ENCODE assay signal across 8 cellular contexts in the genomic region with DNA sequence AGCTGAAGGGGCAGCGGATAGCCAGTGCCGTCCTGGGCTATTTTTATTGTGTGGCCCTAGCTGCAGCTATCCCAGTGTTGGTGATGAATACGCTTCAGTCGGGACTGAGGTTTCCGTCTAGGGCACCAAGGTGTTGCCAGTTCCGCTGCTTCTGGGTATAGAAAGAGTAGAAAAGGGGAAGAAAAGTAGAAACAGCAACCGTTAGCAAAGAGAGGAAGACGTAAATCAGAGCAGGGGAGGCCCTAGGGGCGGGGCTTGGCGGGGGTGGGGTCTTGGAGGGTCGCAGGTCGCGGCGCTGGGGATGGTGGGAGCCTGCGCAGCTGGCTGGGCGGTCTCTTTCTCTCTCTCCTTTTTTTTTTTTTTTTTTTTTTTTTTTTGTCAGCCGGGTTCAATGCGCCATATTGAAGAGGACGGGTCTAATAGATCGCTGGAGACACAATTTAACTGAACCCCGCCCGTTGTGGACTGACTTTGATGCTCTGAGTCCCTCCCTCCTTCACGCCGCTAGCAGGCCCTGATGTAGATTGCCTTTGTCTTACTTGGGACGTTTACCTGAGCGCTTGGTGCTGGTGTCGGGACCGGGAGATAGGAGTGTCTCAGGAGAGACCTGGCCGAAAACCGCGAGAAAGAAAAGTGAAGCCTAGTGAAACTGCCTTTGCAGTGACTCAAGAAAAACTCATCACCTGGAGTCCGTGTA. TPM values are rescaled to one million over a fixed set of nuclear protein-coding genes. Genes with fewer than 3 reads are reported as not detected.
DNase-seq lines count a peak whose midpoint lies in the region; ATAC-seq and TF ChIP-seq lines count a peak whose summit lies in the region.

No MANE protein-coding gene starts in this region.

- no peaks in the 10 kb centered on the region for H3K9me2 ChIP-seq in PC-3 (replicated peaks; ENCODE audit: low read length)

- no peak overlapping the region for H3K4me3 Mint-ChIP-seq in chondrocyte (ENCODE audit: unreplicated experiment)

- no TSS peak for BruUV-seq in PC-3 (replicated peaks; lab: Mats Ljungman, UMichigan)

- POLR2A ChIA-PET in PC-3 (lab: Charles Lee; ENCODE audit: unreplicated experiment) = no interaction called here

- no peak overlapping the region for H3K27ac ChIP-seq in right atrium auricular region
- no peak overlapping the region for H3K27ac ChIP-seq in PC-3 (ENCODE audit: low read length)

- H3K36me3 ChIP-seq in right atrium auricular region (no peaks in the 10 kb centered on the region), endocrine pancreas (ENCODE audit: control insufficient read depth, insufficient read depth, low read length) (no peaks in the 10 kb centered on the region), PC-3 (ENCODE audit: low read depth, low read length) (no peaks in the 10 kb centered on the region)

- no peaks in the 10 kb centered on the region for H3K36me3 Mint-ChIP-seq in chondrocyte (ENCODE audit: low read depth)

- H3K9ac ChIP-seq in endocrine pancreas (ENCODE audit: control insufficient read depth, insufficient read depth, low read length) (peak overlapping the region; percentile 89), PC-3 (ENCODE audit: low read length) (no peak overlapping the region)

- ATAC-seq in Right ventricle myocardium superior (ENCODE audit: poor library complexity) (peak; percentile 96), PC-3 (no peak)

- H3K9me3 Mint-ChIP-seq in chondrocyte (ENCODE audit: low read depth) = no peaks in the 10 kb centered on the region

- H3K4me1 ChIP-seq in right atrium auricular region = no peaks in the 10 kb centered on the region
- no peaks in the 10 kb centered on the region for H3K4me1 ChIP-seq in endocrine pancreas (ENCODE audit: control insufficient read depth, insufficient read depth, low read length)
- no peaks in the 10 kb centered on the region for H3K4me1 ChIP-seq in PC-3 (ENCODE audit: insufficient read depth, low read length)

- CTCF ChIA-PET in PC-3 (lab: Charles Lee) = no interaction called here

- H3K4me3 ChIP-seq in right atrium auricular region (no peak overlapping the region), endocrine pancreas (ENCODE audit: control insufficient read depth, insufficient read depth, low read length) (peak overlapping the region; percentile 90), PC-3 (ENCODE audit: low read length) (no peak overlapping the region)

- no peak overlapping the region for H2AFZ ChIP-seq in PC-3 (ENCODE audit: low read length)

- no peak overlapping the region for H3K4me2 ChIP-seq in PC-3 (ENCODE audit: low read length)

- H3K27ac Mint-ChIP-seq in chondrocyte (ENCODE audit: unreplicated experiment) = no peak overlapping the region

- TF ChIP-seq CTCF in right atrium auricular region (IDR thresholded peaks at IDR 0.05) (no peak), PC-3 (conservative IDR thresholded peaks at IDR 0.05; ENCODE audit: low read depth, low read length) (no peak), chondrocyte (IDR thresholded peaks at IDR 0.05) (no peak)

- intact Hi-C loops in Right ventricle myocardium superior (cut with DNase I) = no loop called here
- intact Hi-C loops in PC-3 (cut with micrococcal nuclease) = no loop called here

- H3F3A ChIP-seq in PC-3 (ENCODE audit: low read length, unreplicated experiment) = no peaks in the 10 kb centered on the region

- H3K4me1 Mint-ChIP-seq in chondrocyte (ENCODE audit: low read depth) = no peaks in the 10 kb centered on the region

- no peaks in the 10 kb centered on the region for H3K27me3 Mint-ChIP-seq in chondrocyte (ENCODE audit: low read depth)

- H3K79me2 ChIP-seq in PC-3 (ENCODE audit: low read length) = no peaks in the 10 kb centered on the region

- DNase-seq in Right ventricle myocardium superior (peak; percentile 82), right atrium auricular region (ENCODE audit: low spot score) (no peak), SKM-1 (lab: John Stamatoyannopoulos, UW; ENCODE audit: unreplicated experiment) (peak; percentile 2), putamen (ENCODE audit: low spot score) (peak; percentile 67), OCI-M2 (lab: John Stamatoyannopoulos, UW; ENCODE audit: unreplicated experiment) (no peak), PC-3 (no peak), chondrocyte (ENCODE audit: low spot score) (no peak)

- no peaks in the 10 kb centered on the region for H3K9me3 ChIP-seq in right atrium auricular region
- H3K9me3 ChIP-seq in endocrine pancreas (ENCODE audit: control insufficient read depth, low read length) = no peaks in the 10 kb centered on the region
- no peaks in the 10 kb centered on the region for H3K9me3 ChIP-seq in PC-3 (ENCODE audit: low read length)

- H4K20me1 ChIP-seq in PC-3 (ENCODE audit: low read length) = no peaks in the 10 kb centered on the region

- H3K27me3 ChIP-seq in right atrium auricular region = no peaks in the 10 kb centered on the region
- no peaks in the 10 kb centered on the region for H3K27me3 ChIP-seq in endocrine pancreas (ENCODE audit: control insufficient read depth, insufficient read depth, low read length)
- H3K27me3 ChIP-seq in PC-3 (ENCODE audit: low read length) = no peaks in the 10 kb centered on the region

RNA-seq across cellular contexts. Expression of a gene that starts 38.9 kb away (rescaled TPM):
- total RNA-seq in Right ventricle myocardium superior (20.7 TPM), right atrium auricular region (not detected), PC-3 (2014; rRNA removed) (not detected in 2 replicates), chondrocyte (not detected in 3 replicates)

Comparison
In these comparisons a context has a peak if more than half of its experiments do, and no peak if none do; other contexts are left out.
1. DNase-seq: peak in Right ventricle myocardium superior (single experiment), SKM-1 (single experiment) and putamen (single experiment); none in right atrium auricular region (single experiment), OCI-M2 (single experiment), PC-3 (single experiment) and chondrocyte (single experiment).